ENCODE assay signal across 2 cellular contexts in the genomic region with DNA sequence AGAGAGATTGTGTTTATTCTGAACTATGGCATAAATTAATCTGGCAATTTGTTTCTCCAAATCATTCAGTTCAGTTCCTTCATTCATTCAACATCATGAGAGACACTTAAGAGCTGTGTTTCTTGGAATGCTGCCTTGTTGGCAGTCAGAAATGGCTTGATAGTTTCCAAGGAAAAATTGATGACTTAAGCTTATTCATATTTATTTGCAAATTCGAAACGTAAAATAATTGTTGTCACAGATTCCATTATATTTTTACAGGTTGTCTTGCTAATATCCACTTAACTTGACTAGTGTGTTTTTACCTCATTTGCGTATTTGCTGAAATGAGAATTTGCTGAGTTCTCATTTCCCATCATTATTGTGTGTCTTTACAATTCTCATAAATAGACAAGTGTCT.
TF ChIP-seq lines count a peak whose summit lies in the region.

No MANE protein-coding gene starts in this region.

TF ChIP-seq in HepG2, 621 proteins besides CTCF, POLR2A, EP300 and RAD21 (continued from another document):
- no peak for TF ChIP-seq ZNF556 (CRISPR knock-in tag; IDR thresholded peaks at IDR 0.05; ENCODE audit: borderline replicate concordance)
- no peak for TF ChIP-seq ISX (CRISPR knock-in tag; conservative IDR thresholded peaks at IDR 0.05)
- TF ChIP-seq, protein P1, sequence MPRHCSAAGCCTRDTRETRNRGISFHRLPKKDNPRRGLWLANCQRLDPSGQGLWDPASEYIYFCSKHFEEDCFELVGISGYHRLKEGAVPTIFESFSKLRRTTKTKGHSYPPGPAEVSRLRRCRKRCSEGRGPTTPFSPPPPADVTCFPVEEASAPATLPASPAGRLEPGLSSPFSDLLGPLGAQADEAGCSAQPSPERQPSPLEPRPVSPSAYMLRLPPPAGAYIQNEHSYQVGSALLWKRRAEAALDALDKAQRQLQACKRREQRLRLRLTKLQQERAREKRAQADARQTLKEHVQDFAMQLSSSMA (CRISPR knock-in tag; IDR thresholded peaks at IDR 0.05) = no peak
- no peak for TF ChIP-seq ZNF747 (CRISPR knock-in tag; IDR thresholded peaks at IDR 0.05; ENCODE audit: borderline replicate concordance)
- no peak for TF ChIP-seq KLF12 (CRISPR knock-in tag; IDR thresholded peaks at IDR 0.05; ENCODE audit: borderline replicate concordance)
- TF ChIP-seq, protein P2, sequence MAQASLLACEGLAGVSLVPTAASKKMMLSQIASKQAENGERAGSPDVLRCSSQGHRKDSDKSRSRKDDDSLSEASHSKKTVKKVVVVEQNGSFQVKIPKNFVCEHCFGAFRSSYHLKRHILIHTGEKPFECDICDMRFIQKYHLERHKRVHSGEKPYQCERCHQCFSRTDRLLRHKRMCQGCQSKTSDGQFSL (CRISPR knock-in tag; IDR thresholded peaks at IDR 0.05) = no peak
- TF ChIP-seq MAFF (IDR thresholded peaks at IDR 0.05; ENCODE audit: low read depth, low read length) = peak; percentile 67
- no peak for TF ChIP-seq ZNF292 (CRISPR knock-in tag; IDR thresholded peaks at IDR 0.05; ENCODE audit: borderline replicate concordance, low read depth)
- no peak for TF ChIP-seq IRF2 (CRISPR knock-in tag; IDR thresholded peaks at IDR 0.05)
TF ChIP-seq in HepG2: peak in this region for 2.

TF ChIP-seq in K562, 482 proteins besides CTCF, POLR2A, EP300 and RAD21 (continued from another document):
- TF ChIP-seq NFATC3 (IDR thresholded peaks at IDR 0.05) = no peak
- peak; percentile 24; the same call in 1 of the 2 replicates for TF ChIP-seq C11orf30 (IDR thresholded peaks at IDR 0.05; ENCODE audit: low read depth)
TF ChIP-seq in K562: peak in this region for 2.
